In genomic region chr7:100276126-100276525, GRCh38 we compare ENCODE assay signal across 11 cellular contexts. TPM values are rescaled to one million over a fixed set of nuclear protein-coding genes. Genes with fewer than 3 reads are reported as not detected.
DNase-seq lines count a peak whose midpoint lies in the region; ATAC-seq, FAIRE-seq and TF ChIP-seq lines count a peak whose summit lies in the region.
"Not testable (repeated sequence)": the region's sequence is repeated elsewhere in the genome, so short reads cannot be mapped to it uniquely, and the experiment has no call there.
"Had no signal": no experiment of that assay in that cellular context is flagged by ENCODE, and none has a peak within 500 bp of the region (broad histone marks: within the 10 kb centered on the region; RNA-seq: fewer than 3 reads in every experiment).

No MANE protein-coding gene starts in this region.

- not testable (repeated sequence) for H3K4me3 ChIP-seq in GM23248; astrocyte (ENCODE audit: insufficient read depth, low read depth, low read length); fibroblast of mammary gland (ENCODE audit: control insufficient read depth, low read depth, low read length); gastrocnemius medialis

- peak overlapping the region; percentile 21 for H3K4me3 Mint-ChIP-seq in astrocyte (ENCODE audit: unreplicated experiment)

- H3K4me1 ChIP-seq in GM23248 (ENCODE audit: insufficient read depth); astrocyte (ENCODE audit: insufficient read depth, low read length): not testable (repeated sequence)
- H3K4me1 ChIP-seq in gastrocnemius medialis: peaks cover 8 to 11% of the 10 kb centered on the region in 2 donors

- not testable (repeated sequence) for H3K9me3 Mint-ChIP-seq in astrocyte (ENCODE audit: unreplicated experiment)

- H3K27me3 Mint-ChIP-seq in astrocyte (ENCODE audit: low read depth, unreplicated experiment): not testable (repeated sequence)

- not testable (repeated sequence) for TF ChIP-seq POLR2A in gastrocnemius medialis (IDR thresholded peaks at IDR 0.05)

- in situ Hi-C loops in GM23248 (cut with MboI); gastrocnemius medialis (cut with MboI; ENCODE audit: low sequenced_read_pairs in 4 of 4): not testable (repeated sequence)

- CTCF ChIA-PET in RWPE1 (lab: Yijun Ruan, JAX): not testable (repeated sequence)

- not testable (repeated sequence) for H3K27me3 ChIP-seq in GM23248 (replicated peaks; ENCODE audit: insufficient read depth); astrocyte (ENCODE audit: insufficient read depth, low read length); gastrocnemius medialis

- DNase-seq in DMS 273 (lab: John Stamatoyannopoulos, UW; ENCODE audit: unreplicated experiment) (peak; percentile 24), GM23248 (peak; percentile 30), fibroblast of mammary gland (ENCODE audit: low read depth) (peak; percentile 47), myocyte (ENCODE audit: low read depth) (peak; percentile 55), gastrocnemius medialis (peak in 1 of 2 donors; percentile 73)
- DNase-seq in RWPE1 (ENCODE audit: low spot score); astrocyte (ENCODE audit: low read depth): not testable (repeated sequence)

- H3K79me2 ChIP-seq in GM23248 (ENCODE audit: insufficient read depth); astrocyte (ENCODE audit: insufficient read depth, low read length): not testable (repeated sequence)

- POLR2A ChIA-PET in RWPE1 (lab: Yijun Ruan, JAX; ENCODE audit: low non-redundant PET): not testable (repeated sequence)

- peak; percentile 15 to 41 for ATAC-seq in gastrocnemius medialis

- not testable (repeated sequence) for H3F3A ChIP-seq in GM23248 (ENCODE audit: insufficient read depth)

- H3K36me3 Mint-ChIP-seq in astrocyte (ENCODE audit: low read depth, unreplicated experiment): not testable (repeated sequence)

- H3K27ac ChIP-seq in GM23248; astrocyte (ENCODE audit: low read depth, low read length): not testable (repeated sequence)
- H3K27ac ChIP-seq in RWPE1: peak overlapping the region; percentile 38
- H3K27ac ChIP-seq in gastrocnemius medialis: peak overlapping the region in 3 of 4 donors; percentile 45 to 50 (median 48)

- not testable (repeated sequence) for H3K4me2 ChIP-seq in GM23248 (ENCODE audit: unreplicated experiment); astrocyte (ENCODE audit: low read length)

- FAIRE-seq in astrocyte (lab: Jason Lieb, UNC): not testable (repeated sequence)

- H3K36me3 ChIP-seq in GM23248 (ENCODE audit: low read depth); astrocyte (ENCODE audit: insufficient read depth, low read length); gastrocnemius medialis: not testable (repeated sequence)

- H3K9me3 ChIP-seq in GM23248 (ENCODE audit: low read depth); astrocyte (ENCODE audit: insufficient read depth, low read depth, low read length); gastrocnemius medialis: not testable (repeated sequence)

- 37 to 45% methylated on average over 6 of the region's 6 CpGs for WGBS in GM23248 (ENCODE audit: low coverage in 1 of 2, low lambda C conversion rate in 2 of 2, missing lambda C conversion rate in 2 of 2), 2 experiments

- H3K27ac Mint-ChIP-seq in astrocyte (ENCODE audit: unreplicated experiment): not testable (repeated sequence)

- H3K4me1 Mint-ChIP-seq in astrocyte (ENCODE audit: low read depth, unreplicated experiment): not testable (repeated sequence)

- intact Hi-C loops in gastrocnemius medialis (cut with DNase I; ENCODE audit: low total_unique reads): loop anchor here (10.0 kb wide), 1 partner anchor 69 kb away; no protein-coding TSS in a partner anchor

- not testable (repeated sequence) for H2AFZ ChIP-seq in GM23248; astrocyte (ENCODE audit: low read depth, low read length)

- not testable (repeated sequence) for H3K9ac ChIP-seq in GM23248; astrocyte (ENCODE audit: low read length)

- not testable (repeated sequence) for H3K9me2 ChIP-seq in GM23248 (ENCODE audit: insufficient read depth)

- not testable (repeated sequence) for H4K20me1 ChIP-seq in GM23248 (ENCODE audit: insufficient read depth); astrocyte (ENCODE audit: insufficient read depth, low read length)

- TF ChIP-seq CTCF in RWPE1 (conservative IDR thresholded peaks at IDR 0.05; ENCODE audit: low read depth); astrocyte (IDR thresholded peaks at IDR 0.05; ENCODE audit: insufficient read depth, low read depth, low read length); fibroblast of mammary gland (conservative IDR thresholded peaks at IDR 0.05; ENCODE audit: control insufficient read depth, insufficient read depth, low read depth, low read length); gastrocnemius medialis (IDR thresholded peaks at IDR 0.05 in 4 of 5, conservative IDR thresholded peaks at IDR 0.05 in 1 of 5): not testable (repeated sequence)

RNA-seq across cellular contexts. Expression of gene SPDYE3, which starts 31.4 kb away (rescaled TPM):
- total RNA-seq in GM23248 (2014; rRNA removed; shearing (Covaris generic)): not detected in 2 replicates
- polyA plus RNA-seq in GM23248 (2016; fragmentation: Nextera tagmentation; extraction: Ambion mirVana): 3.5 and 3.8 TPM in 2 replicates
- total RNA-seq in astrocyte (not detected in 2 replicates), myocyte (not detected in 2 replicates), gastrocnemius medialis (not detected)
- polyA plus RNA-seq in myocyte (2012): 5.0 TPM
- total RNA-seq: Calu3; CD8-positive, alpha-beta T cell; H7; HepG2 had no signal
- polyA plus RNA-seq: HepG2 had no signal

RNA-seq across cellular contexts. Expression of gene PVRIG, which starts 56.4 kb away (rescaled TPM):
- not detected in 2 replicates for total RNA-seq in GM23248 (2014; rRNA removed; shearing (Covaris generic))
- 0.34 TPM in 1 of 2 replicates, not detected in the other for polyA plus RNA-seq in GM23248 (2016; fragmentation: Nextera tagmentation; extraction: Ambion mirVana)
- not detected in 2 replicates for total RNA-seq in astrocyte
- not detected in 2 replicates for total RNA-seq in myocyte
- 1.7 TPM for polyA plus RNA-seq in myocyte (2012)
- total RNA-seq in gastrocnemius medialis: not detected
- total RNA-seq: Calu3, H7, HepG2 had no signal
- polyA plus RNA-seq: HepG2 had no signal
